Comparison of ENCODE assay signal across 8 cellular contexts in genomic region chr9:106713206-106713605, GRCh38.
"Had no signal": no experiment of that assay in that cellular context is flagged by ENCODE, and none has a peak within 500 bp of the region (broad histone marks: within the 10 kb centered on the region; RNA-seq: fewer than 3 reads in every experiment).

No MANE protein-coding gene starts in this region.

- FAIRE-seq: G401.6, GM12878, GM12891, GM12892, GM18507, GM19239 had no signal

- H3K4me3 ChIP-seq: GM12878 had no signal

- DNase-seq: GDM1, GF-D8 had no signal
